In genomic region chr3:129160891-129161859, GRCh38 we compare ENCODE assay signal across 1 cellular context.
TF ChIP-seq lines count a peak whose summit lies in the region.

Gene ISY1 (minus strand): TSS chr3:129161063. CDS start chr3:129160975, 88 bp downstream.

TF ChIP-seq in HepG2, 621 proteins besides CTCF, POLR2A, EP300 and RAD21 (continued from another document and continues in another):
- TF ChIP-seq, protein P1, sequence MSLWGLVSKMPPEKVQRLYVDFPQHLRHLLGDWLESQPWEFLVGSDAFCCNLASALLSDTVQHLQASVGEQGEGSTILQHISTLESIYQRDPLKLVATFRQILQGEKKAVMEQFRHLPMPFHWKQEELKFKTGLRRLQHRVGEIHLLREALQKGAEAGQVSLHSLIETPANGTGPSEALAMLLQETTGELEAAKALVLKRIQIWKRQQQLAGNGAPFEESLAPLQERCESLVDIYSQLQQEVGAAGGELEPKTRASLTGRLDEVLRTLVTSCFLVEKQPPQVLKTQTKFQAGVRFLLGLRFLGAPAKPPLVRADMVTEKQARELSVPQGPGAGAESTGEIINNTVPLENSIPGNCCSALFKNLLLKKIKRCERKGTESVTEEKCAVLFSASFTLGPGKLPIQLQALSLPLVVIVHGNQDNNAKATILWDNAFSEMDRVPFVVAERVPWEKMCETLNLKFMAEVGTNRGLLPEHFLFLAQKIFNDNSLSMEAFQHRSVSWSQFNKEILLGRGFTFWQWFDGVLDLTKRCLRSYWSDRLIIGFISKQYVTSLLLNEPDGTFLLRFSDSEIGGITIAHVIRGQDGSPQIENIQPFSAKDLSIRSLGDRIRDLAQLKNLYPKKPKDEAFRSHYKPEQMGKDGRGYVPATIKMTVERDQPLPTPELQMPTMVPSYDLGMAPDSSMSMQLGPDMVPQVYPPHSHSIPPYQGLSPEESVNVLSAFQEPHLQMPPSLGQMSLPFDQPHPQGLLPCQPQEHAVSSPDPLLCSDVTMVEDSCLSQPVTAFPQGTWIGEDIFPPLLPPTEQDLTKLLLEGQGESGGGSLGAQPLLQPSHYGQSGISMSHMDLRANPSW (CRISPR knock-in tag; IDR thresholded peaks at IDR 0.05; ENCODE audit: borderline replicate concordance): no peak
- TF ChIP-seq SIX4 (CRISPR knock-in tag; IDR thresholded peaks at IDR 0.05) (no peak), ZBTB33 (CRISPR knock-in tag; IDR thresholded peaks at IDR 0.05) (0 out of 2 replicates have a peak, but pooled peaks have one; percentile 28), NR0B2 (CRISPR knock-in tag; IDR thresholded peaks at IDR 0.05) (peak; percentile 55; the same call in 1 of the 2 replicates), RBAK (CRISPR knock-in tag; IDR thresholded peaks at IDR 0.05) (no peak), ZSCAN25 (CRISPR knock-in tag; IDR thresholded peaks at IDR 0.05) (no peak), SCMH1 (CRISPR knock-in tag; IDR thresholded peaks at IDR 0.05; ENCODE audit: borderline replicate concordance) (no peak), ZNF143 (CRISPR knock-in tag; IDR thresholded peaks at IDR 0.05) (peak; percentile 73), ZNF367 (CRISPR knock-in tag; IDR thresholded peaks at IDR 0.05; ENCODE audit: borderline replicate concordance) (no peak), PHF8 (CRISPR knock-in tag; IDR thresholded peaks at IDR 0.05) (peak; percentile 86), PAX8 (CRISPR knock-in tag; IDR thresholded peaks at IDR 0.05; ENCODE audit: borderline replicate concordance) (no peak; the same call in 1 of the 2 replicates), ARNT2 (CRISPR knock-in tag; IDR thresholded peaks at IDR 0.05; ENCODE audit: low read depth) (no peak; the same call in 1 of the 2 replicates), ZNF10 (CRISPR knock-in tag; IDR thresholded peaks at IDR 0.05; ENCODE audit: borderline replicate concordance, low read depth) (no peak), HOMEZ (CRISPR knock-in tag; IDR thresholded peaks at IDR 0.05; ENCODE audit: low read depth) (no peak), POLR2AphosphoS5 (IDR thresholded peaks at IDR 0.05; ENCODE audit: low read depth, low read length) (peak; percentile 74), HOXA3 (CRISPR knock-in tag; IDR thresholded peaks at IDR 0.05) (peak; percentile 92), HINFP (CRISPR knock-in tag; IDR thresholded peaks at IDR 0.05; ENCODE audit: low read depth) (peak; percentile 91), ATF7-NPFF (CRISPR knock-in tag; IDR thresholded peaks at IDR 0.05; ENCODE audit: low read depth) (peak; percentile 43; the same call in 1 of the 2 replicates), SOX5 (CRISPR knock-in tag; IDR thresholded peaks at IDR 0.05; ENCODE audit: borderline replicate concordance) (no peak; the same call in 1 of the 2 replicates), ZKSCAN5 (CRISPR knock-in tag; IDR thresholded peaks at IDR 0.05) (no peak), NCOA1 (CRISPR knock-in tag; IDR thresholded peaks at IDR 0.05) (no peak), ERF (CRISPR knock-in tag; IDR thresholded peaks at IDR 0.05) (0 out of 2 replicates have a peak, but pooled peaks have one; percentile 17), FOXA1 (IDR thresholded peaks at IDR 0.05) (no peak), FOXA1 (CRISPR knock-in tag; IDR thresholded peaks at IDR 0.05) (no peak), ZNF556 (CRISPR knock-in tag; IDR thresholded peaks at IDR 0.05; ENCODE audit: borderline replicate concordance) (peak; percentile 81; the same call in 1 of the 2 replicates), BORCS8-MEF2B (CRISPR knock-in tag; IDR thresholded peaks at IDR 0.05) (peak; percentile 43), ZC3H13 (CRISPR knock-in tag; IDR thresholded peaks at IDR 0.05) (0 out of 2 replicates have a peak, but pooled peaks have one; percentile 51), IRX3 (CRISPR knock-in tag; IDR thresholded peaks at IDR 0.05; ENCODE audit: borderline replicate concordance, low read depth) (peak; percentile 72; the same call in 1 of the 2 replicates), RFXAP (CRISPR knock-in tag; IDR thresholded peaks at IDR 0.05; ENCODE audit: borderline replicate concordance) (peak; percentile 81; the same call in 1 of the 2 replicates), RARA (CRISPR knock-in tag; IDR thresholded peaks at IDR 0.05) (no peak; the same call in none of the 2 replicates), RARG (CRISPR knock-in tag; IDR thresholded peaks at IDR 0.05; ENCODE audit: low read depth) (0 out of 2 replicates have a peak, but pooled peaks have one; percentile 66), ZNF816 (CRISPR knock-in tag; IDR thresholded peaks at IDR 0.05; ENCODE audit: borderline replicate concordance) (0 out of 2 replicates have a peak, but pooled peaks have one; percentile 64), NPAS2 (CRISPR knock-in tag; IDR thresholded peaks at IDR 0.05; ENCODE audit: borderline replicate concordance) (no peak), ZNF75D (CRISPR knock-in tag; IDR thresholded peaks at IDR 0.05; ENCODE audit: borderline replicate concordance) (no peak), ZNF775 (CRISPR knock-in tag; IDR thresholded peaks at IDR 0.05; ENCODE audit: borderline replicate concordance) (peak; percentile 55; the same call in 1 of the 2 replicates), ZFP37 (CRISPR knock-in tag; IDR thresholded peaks at IDR 0.05; ENCODE audit: borderline replicate concordance) (no peak), CHD2 (IDR thresholded peaks at IDR 0.05; ENCODE audit: low read depth, low read length) (peak; percentile 34; the same call in 1 of the 2 replicates), ZFX (CRISPR knock-in tag; IDR thresholded peaks at IDR 0.05; ENCODE audit: low read depth) (peak; percentile 86), MED1 (CRISPR knock-in tag; IDR thresholded peaks at IDR 0.05) (peak; percentile 53)
- TF ChIP-seq, protein P2, sequence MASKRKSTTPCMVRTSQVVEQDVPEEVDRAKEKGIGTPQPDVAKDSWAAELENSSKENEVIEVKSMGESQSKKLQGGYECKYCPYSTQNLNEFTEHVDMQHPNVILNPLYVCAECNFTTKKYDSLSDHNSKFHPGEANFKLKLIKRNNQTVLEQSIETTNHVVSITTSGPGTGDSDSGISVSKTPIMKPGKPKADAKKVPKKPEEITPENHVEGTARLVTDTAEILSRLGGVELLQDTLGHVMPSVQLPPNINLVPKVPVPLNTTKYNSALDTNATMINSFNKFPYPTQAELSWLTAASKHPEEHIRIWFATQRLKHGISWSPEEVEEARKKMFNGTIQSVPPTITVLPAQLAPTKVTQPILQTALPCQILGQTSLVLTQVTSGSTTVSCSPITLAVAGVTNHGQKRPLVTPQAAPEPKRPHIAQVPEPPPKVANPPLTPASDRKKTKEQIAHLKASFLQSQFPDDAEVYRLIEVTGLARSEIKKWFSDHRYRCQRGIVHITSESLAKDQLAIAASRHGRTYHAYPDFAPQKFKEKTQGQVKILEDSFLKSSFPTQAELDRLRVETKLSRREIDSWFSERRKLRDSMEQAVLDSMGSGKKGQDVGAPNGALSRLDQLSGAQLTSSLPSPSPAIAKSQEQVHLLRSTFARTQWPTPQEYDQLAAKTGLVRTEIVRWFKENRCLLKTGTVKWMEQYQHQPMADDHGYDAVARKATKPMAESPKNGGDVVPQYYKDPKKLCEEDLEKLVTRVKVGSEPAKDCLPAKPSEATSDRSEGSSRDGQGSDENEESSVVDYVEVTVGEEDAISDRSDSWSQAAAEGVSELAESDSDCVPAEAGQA (IDR thresholded peaks at IDR 0.05; ENCODE audit: low read depth): peak; percentile 76
- TF ChIP-seq, protein P2 (CRISPR knock-in tag; IDR thresholded peaks at IDR 0.05; ENCODE audit: borderline replicate concordance): no peak
- TF ChIP-seq, protein P3, sequence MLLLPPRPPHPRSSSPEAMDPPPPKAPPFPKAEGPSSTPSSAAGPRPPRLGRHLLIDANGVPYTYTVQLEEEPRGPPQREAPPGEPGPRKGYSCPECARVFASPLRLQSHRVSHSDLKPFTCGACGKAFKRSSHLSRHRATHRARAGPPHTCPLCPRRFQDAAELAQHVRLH (CRISPR knock-in tag; IDR thresholded peaks at IDR 0.05; ENCODE audit: borderline replicate concordance, low read depth): peak; percentile 49; the same call in 1 of the 2 replicates
- TF ChIP-seq, protein P4, sequence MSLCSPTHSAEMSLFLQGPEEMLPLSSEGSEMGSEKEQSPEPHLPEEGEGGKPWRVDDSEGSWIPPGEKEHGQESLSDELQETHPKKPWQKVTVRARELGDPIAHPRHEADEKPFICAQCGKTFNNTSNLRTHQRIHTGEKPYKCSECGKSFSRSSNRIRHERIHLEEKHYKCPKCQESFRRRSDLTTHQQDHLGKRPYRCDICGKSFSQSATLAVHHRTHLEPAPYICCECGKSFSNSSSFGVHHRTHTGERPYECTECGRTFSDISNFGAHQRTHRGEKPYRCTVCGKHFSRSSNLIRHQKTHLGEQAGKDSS (CRISPR knock-in tag; IDR thresholded peaks at IDR 0.05; ENCODE audit: borderline replicate concordance, low read depth): 0 out of 2 replicates have a peak, but pooled peaks have one; percentile 23
